In the genomic region with DNA sequence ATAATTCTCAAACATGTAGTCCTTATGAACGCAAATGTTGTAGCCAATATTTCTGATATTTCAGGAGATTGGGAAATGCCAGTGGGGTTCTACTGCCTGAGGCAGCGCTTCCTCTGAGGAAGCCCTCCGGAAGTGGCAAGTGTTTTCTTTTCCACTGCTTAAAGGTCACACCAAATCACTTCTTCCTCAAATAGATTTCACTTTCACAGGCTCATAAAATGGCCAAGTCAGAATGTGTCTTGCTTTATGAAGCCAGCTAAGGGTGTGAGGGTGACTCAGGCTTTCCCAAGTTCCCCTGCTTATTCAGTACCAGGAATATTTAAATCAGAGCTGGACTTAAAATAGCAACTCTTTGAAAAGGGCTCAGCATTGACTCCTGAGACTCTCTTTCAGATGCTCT, we compare ENCODE assay signal across 10 cellular contexts.
A peak's percentile ranks its signal among the peaks of the same experiment; 100 is the strongest.
DNase-seq lines count a peak whose midpoint lies in the region; ATAC-seq and TF ChIP-seq lines count a peak whose summit lies in the region.
"Had no signal": no experiment of that assay in that cellular context is flagged by ENCODE, and none has a peak within 500 bp of the region (broad histone marks: within the 10 kb centered on the region; RNA-seq: fewer than 3 reads in every experiment).

No MANE protein-coding gene starts in this region.

- peak; percentile 15 for DNase-seq in ACHN
- DNase-seq in kidney epithelial cell (ENCODE audit: low read depth) = peak; percentile 56
- no peak for DNase-seq in HEK293T (ENCODE audit: extremely low spot score)
- DNase-seq in retina = no peak
- DNase-seq in activated effector memory CD4-positive, alpha-beta T cell treated with Interleukin-2 at 50 U/mL for 16 hours = no peak
- no peak for DNase-seq in NCI-H82 treated with DMSO at 0.1 percent for 48 hours (lab: John Stamatoyannopoulos, UW; ENCODE audit: unreplicated experiment)
- DNase-seq: GDM1 had no signal

- CTCF ChIA-PET in HEK293T (lab: Yijun Ruan, JAX) = no interaction called here

- TF ChIP-seq CTCF in kidney epithelial cell (IDR thresholded peaks at IDR 0.05; ENCODE audit: insufficient read depth, low read length, poor library complexity, severe bottlenecking) = no peak

- in situ Hi-C loops in ACHN (cut with HindIII; ENCODE audit: low pct_ligation_motif_present, low pct_unique_long_range_greater_than_20kb, low sequenced_read_pairs) = no loop called here

- H3K27me3 ChIP-seq in kidney epithelial cell (ENCODE audit: control insufficient read depth, insufficient read depth, low read length) = no peaks in the 10 kb centered on the region

- ATAC-seq in GM19351 (IDR thresholded peaks at IDR 0.05; ENCODE audit: unreplicated experiment) (peak; percentile 33), SK-N-SH treated with all-trans-retinoic acid at 6 μM for 48 hours (no peak)

- no peak overlapping the region for H3K4me3 ChIP-seq in kidney epithelial cell (ENCODE audit: low read depth, low read length)
- H3K4me3 ChIP-seq: adrenal gland had no signal

- no peaks in the 10 kb centered on the region for H3K36me3 ChIP-seq in kidney epithelial cell (ENCODE audit: control insufficient read depth, insufficient read depth, low read length)
- H3K36me3 ChIP-seq: adrenal gland had no signal

- POLR2A ChIA-PET in HEK293T (lab: Yijun Ruan, JAX) = no interaction called here

TF ChIP-seq in SK-N-SH treated with all-trans-retinoic acid at 6 μM for 48 hours, 23 proteins besides CTCF, POLR2A, EP300 and RAD21:
- no peak for TF ChIP-seq ZNF70 (CRISPR knock-in tag; IDR thresholded peaks at IDR 0.05)
- no peak for TF ChIP-seq BACH2 (CRISPR knock-in tag; IDR thresholded peaks at IDR 0.05; ENCODE audit: borderline replicate concordance)
- TF ChIP-seq, protein P1, sequence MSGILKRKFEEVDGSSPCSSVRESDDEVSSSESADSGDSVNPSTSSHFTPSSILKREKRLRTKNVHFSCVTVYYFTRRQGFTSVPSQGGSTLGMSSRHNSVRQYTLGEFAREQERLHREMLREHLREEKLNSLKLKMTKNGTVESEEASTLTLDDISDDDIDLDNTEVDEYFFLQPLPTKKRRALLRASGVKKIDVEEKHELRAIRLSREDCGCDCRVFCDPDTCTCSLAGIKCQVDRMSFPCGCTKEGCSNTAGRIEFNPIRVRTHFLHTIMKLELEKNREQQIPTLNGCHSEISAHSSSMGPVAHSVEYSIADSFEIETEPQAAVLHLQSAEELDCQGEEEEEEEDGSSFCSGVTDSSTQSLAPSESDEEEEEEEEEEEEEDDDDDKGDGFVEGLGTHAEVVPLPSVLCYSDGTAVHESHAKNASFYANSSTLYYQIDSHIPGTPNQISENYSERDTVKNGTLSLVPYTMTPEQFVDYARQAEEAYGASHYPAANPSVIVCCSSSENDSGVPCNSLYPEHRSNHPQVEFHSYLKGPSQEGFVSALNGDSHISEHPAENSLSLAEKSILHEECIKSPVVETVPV (CRISPR knock-in tag; IDR thresholded peaks at IDR 0.05) = no peak
- no peak for TF ChIP-seq ZFP3 (CRISPR knock-in tag; IDR thresholded peaks at IDR 0.05)
- TF ChIP-seq OSR1 (CRISPR knock-in tag; IDR thresholded peaks at IDR 0.05) = peak; percentile 79; the same call in 1 of the 2 replicates
- no peak for TF ChIP-seq POU6F1 (CRISPR knock-in tag; IDR thresholded peaks at IDR 0.05; ENCODE audit: borderline replicate concordance, low read depth)

TF ChIP-seq in HEK293T, 16 proteins besides CTCF, POLR2A, EP300 and RAD21:
- TF ChIP-seq ZNF384 (IDR thresholded peaks at IDR 0.05) = no peak
- TF ChIP-seq SUZ12 (IDR thresholded peaks at IDR 0.05) = no peak
- no peak for TF ChIP-seq BHLHE40 (IDR thresholded peaks at IDR 0.05; ENCODE audit: borderline replicate concordance)
- TF ChIP-seq NFRKB (IDR thresholded peaks at IDR 0.05) = no peak
- no peak for TF ChIP-seq FOXA1 (IDR thresholded peaks at IDR 0.05)
- TF ChIP-seq FOXM1 (IDR thresholded peaks at IDR 0.05; ENCODE audit: borderline replicate concordance) = no peak
- TF ChIP-seq, protein P2, sequence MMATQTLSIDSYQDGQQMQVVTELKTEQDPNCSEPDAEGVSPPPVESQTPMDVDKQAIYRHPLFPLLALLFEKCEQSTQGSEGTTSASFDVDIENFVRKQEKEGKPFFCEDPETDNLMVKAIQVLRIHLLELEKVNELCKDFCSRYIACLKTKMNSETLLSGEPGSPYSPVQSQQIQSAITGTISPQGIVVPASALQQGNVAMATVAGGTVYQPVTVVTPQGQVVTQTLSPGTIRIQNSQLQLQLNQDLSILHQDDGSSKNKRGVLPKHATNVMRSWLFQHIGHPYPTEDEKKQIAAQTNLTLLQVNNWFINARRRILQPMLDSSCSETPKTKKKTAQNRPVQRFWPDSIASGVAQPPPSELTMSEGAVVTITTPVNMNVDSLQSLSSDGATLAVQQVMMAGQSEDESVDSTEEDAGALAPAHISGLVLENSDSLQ (IDR thresholded peaks at IDR 0.05) = no peak
- no peak for TF ChIP-seq SP1 (IDR thresholded peaks at IDR 0.05)
- TF ChIP-seq HDGF (IDR thresholded peaks at IDR 0.05; ENCODE audit: borderline replicate concordance) = no peak
- TF ChIP-seq CTBP1 (IDR thresholded peaks at IDR 0.05; ENCODE audit: borderline replicate concordance) = no peak
- TF ChIP-seq TARDBP (IDR thresholded peaks at IDR 0.05) = no peak
- TF ChIP-seq FOXK2 (IDR thresholded peaks at IDR 0.05) = no peak
- TF ChIP-seq ELF4 (IDR thresholded peaks at IDR 0.05) = no peak

Comparison
In these comparisons a context has a peak if more than half of its experiments do, and no peak if none do; other contexts are left out.
1. DNase-seq: peak in ACHN (single experiment) and kidney epithelial cell (single experiment); none in HEK293T (single experiment), retina (single experiment), activated effector memory CD4-positive, alpha-beta T cell treated with Interleukin-2 at 50 U/mL for 16 hours (single experiment) and NCI-H82 treated with DMSO at 0.1 percent for 48 hours (single experiment).